In genomic region chr19:39645800-39646411, GRCh38 we compare ENCODE assay signal across 14 cellular contexts. TPM values are rescaled to one million over a fixed set of nuclear protein-coding genes. Genes with fewer than 3 reads are reported as not detected.
A peak's percentile ranks its signal among the peaks of the same experiment; 100 is the strongest.
DNase-seq lines count a peak whose midpoint lies in the region; ATAC-seq and TF ChIP-seq lines count a peak whose summit lies in the region.
"Had no signal": no experiment of that assay in that cellular context is flagged by ENCODE, and none has a peak within 500 bp of the region (broad histone marks: within the 10 kb centered on the region; RNA-seq: fewer than 3 reads in every experiment).

No MANE protein-coding gene starts in this region.

- H3K27me3 ChIP-seq in H7 (ENCODE audit: control insufficient read depth, insufficient read depth, low read length), result no peaks in the 10 kb centered on the region; the same call in 1 of the 2 replicates
- H3K27me3 ChIP-seq in neural progenitor cell, result peaks cover 16% of the 10 kb centered on the region

- H3K9me3 ChIP-seq in neural progenitor cell (ENCODE audit: low read depth), result no peaks in the 10 kb centered on the region
- H3K9me3 ChIP-seq: gastroesophageal sphincter, MG63 had no signal

- H3K4me2 ChIP-seq in neural progenitor cell, result no peak overlapping the region

- H3K36me3 ChIP-seq in H7 (replicated peaks; ENCODE audit: control insufficient read depth, insufficient read depth, low read length), result no peaks in the 10 kb centered on the region
- H3K36me3 ChIP-seq in neural progenitor cell, result no peaks in the 10 kb centered on the region
- H3K36me3 ChIP-seq: gastroesophageal sphincter, MG63 had no signal

- H3K9me3 Mint-ChIP-seq in neural progenitor cell, result no peaks in the 10 kb centered on the region

- H4K20me1 ChIP-seq in neural progenitor cell (ENCODE audit: low read depth), result no peaks in the 10 kb centered on the region

- H3K27ac ChIP-seq in neural progenitor cell, result no peak overlapping the region
- H3K27ac ChIP-seq: gastroesophageal sphincter had no signal

- H3K36me3 Mint-ChIP-seq in neural progenitor cell, result no peaks in the 10 kb centered on the region

- no peak for ATAC-seq in GM21825 (IDR thresholded peaks at IDR 0.05; ENCODE audit: unreplicated experiment)
- ATAC-seq: gastroesophageal sphincter had no signal

- DNase-seq in H7 (peak; percentile 7), NCI-H460 (ENCODE audit: extremely low read depth, low read depth) (peak; percentile 12), cardiac fibroblast (ENCODE audit: low read depth in 2 of 2) (peak; percentile 31 to 42), neural progenitor cell (ENCODE audit: low spot score) (peak; percentile 48), NCI-H1417 treated with DMSO at 0.1 percent for 48 hours (lab: John Stamatoyannopoulos, UW) (no peak), NCI-H2196 treated with DMSO at 0.1 percent for 48 hours (lab: John Stamatoyannopoulos, UW; ENCODE audit: unreplicated experiment) (no peak)
- DNase-seq: activated B cell treated with CpG ODN at 0.5 μM for 24 hours, aorta, GDM1, MG63 had no signal

- no peaks in the 10 kb centered on the region for H3F3A ChIP-seq in neural progenitor cell (ENCODE audit: low read depth)

- no peak overlapping the region for H3K27ac Mint-ChIP-seq in neural progenitor cell
- H3K27ac Mint-ChIP-seq: activated B cell treated with CpG ODN at 0.5 μM for 24 hours had no signal

- peaks cover 11% of the 10 kb centered on the region for H3K27me3 Mint-ChIP-seq in neural progenitor cell (ENCODE audit: insufficient read depth, low read depth)

- H3K4me3 ChIP-seq in H7 (ENCODE audit: insufficient read depth, low read depth, low read length) (no peak overlapping the region), cardiac fibroblast (replicated peaks in 1 of 2; ENCODE audit: low read depth in 2 of 2, low read length in 2 of 2) (no peak overlapping the region), neural progenitor cell (no peak overlapping the region)
- H3K4me3 ChIP-seq: gastroesophageal sphincter, MG63 had no signal

- no peak overlapping the region for H3K4me3 Mint-ChIP-seq in neural progenitor cell
- H3K4me3 Mint-ChIP-seq: activated B cell treated with CpG ODN at 0.5 μM for 24 hours had no signal

- no peak overlapping the region for H3K9ac ChIP-seq in neural progenitor cell

- H3K79me2 ChIP-seq in neural progenitor cell (ENCODE audit: low read depth), result no peaks in the 10 kb centered on the region

- H3K4me1 Mint-ChIP-seq in neural progenitor cell, result no peaks in the 10 kb centered on the region
- H3K4me1 Mint-ChIP-seq: activated B cell treated with CpG ODN at 0.5 μM for 24 hours had no signal

- TF ChIP-seq CTCF in cardiac fibroblast (IDR thresholded peaks at IDR 0.05; ENCODE audit: low read depth, low read length) (no peak), neural progenitor cell (IDR thresholded peaks at IDR 0.05) (no peak)

- no peaks in the 10 kb centered on the region for H3K4me1 ChIP-seq in neural progenitor cell
- H3K4me1 ChIP-seq: gastroesophageal sphincter had no signal

- no peak overlapping the region for H2AFZ ChIP-seq in neural progenitor cell (replicated peaks)

RNA-seq across cellular contexts. Expression of gene LGALS16, which starts 9.8 kb away (rescaled TPM):
- not detected in 2 replicates for total RNA-seq in H7 (2014; rRNA removed; shearing (Covaris generic))
- total RNA-seq in NCI-H460 (2014; rRNA removed; shearing (Covaris generic)), result not detected in 2 replicates
- not detected in 2 replicates for polyA plus RNA-seq in NCI-H460 (2014; cell fraction: nucleus; rRNA removed)
- total RNA-seq in neural progenitor cell (ENCODE audit: low replicate concordance), result not detected in 2 replicates
- total RNA-seq: activated B cell treated with CpG ODN at 0.5 μM for 24 hours, aorta, gastroesophageal sphincter, mucosa of gallbladder, temporal lobe had no signal
- polyA plus RNA-seq: aorta had no signal

RNA-seq across cellular contexts. Expression of gene LGALS13, which starts 43.6 kb away (rescaled TPM):
- total RNA-seq in H7 (2014; rRNA removed; shearing (Covaris generic)), result not detected in 2 replicates
- not detected in 2 replicates for total RNA-seq in NCI-H460 (2014; rRNA removed; shearing (Covaris generic))
- polyA plus RNA-seq in NCI-H460 (2014; cell fraction: nucleus; rRNA removed), result not detected in 2 replicates
- total RNA-seq in neural progenitor cell (ENCODE audit: low replicate concordance), result not detected in 2 replicates
- total RNA-seq: activated B cell treated with CpG ODN at 0.5 μM for 24 hours, aorta, gastroesophageal sphincter, mucosa of gallbladder, temporal lobe had no signal
- polyA plus RNA-seq: aorta had no signal

RNA-seq across cellular contexts. Expression of gene LGALS14, which starts 58.4 kb away (rescaled TPM):
- not detected in 2 replicates for total RNA-seq in H7 (2014; rRNA removed; shearing (Covaris generic))
- total RNA-seq in NCI-H460 (2014; rRNA removed; shearing (Covaris generic)), result not detected in 2 replicates
- polyA plus RNA-seq in NCI-H460 (2014; cell fraction: nucleus; rRNA removed), result not detected in 2 replicates
- not detected in 2 replicates for total RNA-seq in neural progenitor cell (ENCODE audit: low replicate concordance)
- total RNA-seq: activated B cell treated with CpG ODN at 0.5 μM for 24 hours, aorta, gastroesophageal sphincter, mucosa of gallbladder, temporal lobe had no signal
- polyA plus RNA-seq: aorta had no signal

Comparison
In these comparisons a context has a peak if more than half of its experiments do, and no peak if none do; other contexts are left out.
1. DNase-seq: peak in H7 (single experiment), NCI-H460 (single experiment), cardiac fibroblast (2 of 2) and neural progenitor cell (single experiment); none in NCI-H1417 treated with DMSO at 0.1 percent for 48 hours (single experiment) and NCI-H2196 treated with DMSO at 0.1 percent for 48 hours (single experiment).